Comparison of ENCODE assay signal across 1 cellular context in the genomic region with DNA sequence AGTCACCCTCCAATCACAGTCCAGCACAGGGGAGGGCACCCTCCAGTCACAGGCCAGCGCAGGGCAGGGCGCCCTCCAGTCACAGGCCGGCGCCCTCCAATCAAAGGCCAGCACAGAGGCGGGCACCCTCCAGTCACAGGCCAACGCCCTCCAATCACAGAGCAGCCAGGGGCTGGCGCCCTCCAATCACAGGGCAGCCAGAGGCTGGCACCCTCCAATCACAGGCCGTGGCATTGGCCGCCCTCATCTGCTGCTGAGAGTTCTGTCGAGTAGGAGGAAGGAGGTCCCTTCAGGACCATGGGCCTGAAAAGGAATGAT.
TF ChIP-seq lines count a peak whose summit lies in the region.

No MANE protein-coding gene starts in this region.

TF ChIP-seq in SK-N-SH, 30 proteins besides CTCF, POLR2A, EP300 and RAD21 (continued from another document):
- TF ChIP-seq GABPA (IDR thresholded peaks at IDR 0.05; ENCODE audit: low read depth) = no peak
- no peak for TF ChIP-seq MXI1 (IDR thresholded peaks at IDR 0.05; ENCODE audit: low read depth, low read length)
- TF ChIP-seq SIN3A (IDR thresholded peaks at IDR 0.05; ENCODE audit: borderline replicate concordance, low read depth, low read length) = no peak
- no peak for TF ChIP-seq FOSL2 (IDR thresholded peaks at IDR 0.05; ENCODE audit: borderline replicate concordance, low read depth)
- TF ChIP-seq NFIC (IDR thresholded peaks at IDR 0.05; ENCODE audit: borderline replicate concordance) = no peak
- TF ChIP-seq, protein P1, sequence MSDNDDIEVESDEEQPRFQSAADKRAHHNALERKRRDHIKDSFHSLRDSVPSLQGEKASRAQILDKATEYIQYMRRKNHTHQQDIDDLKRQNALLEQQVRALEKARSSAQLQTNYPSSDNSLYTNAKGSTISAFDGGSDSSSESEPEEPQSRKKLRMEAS (IDR thresholded peaks at IDR 0.05; ENCODE audit: low read depth) = no peak
- TF ChIP-seq CHD2 (IDR thresholded peaks at IDR 0.05; ENCODE audit: low read length, partially characterized antibody) = no peak
